In the genomic region with DNA sequence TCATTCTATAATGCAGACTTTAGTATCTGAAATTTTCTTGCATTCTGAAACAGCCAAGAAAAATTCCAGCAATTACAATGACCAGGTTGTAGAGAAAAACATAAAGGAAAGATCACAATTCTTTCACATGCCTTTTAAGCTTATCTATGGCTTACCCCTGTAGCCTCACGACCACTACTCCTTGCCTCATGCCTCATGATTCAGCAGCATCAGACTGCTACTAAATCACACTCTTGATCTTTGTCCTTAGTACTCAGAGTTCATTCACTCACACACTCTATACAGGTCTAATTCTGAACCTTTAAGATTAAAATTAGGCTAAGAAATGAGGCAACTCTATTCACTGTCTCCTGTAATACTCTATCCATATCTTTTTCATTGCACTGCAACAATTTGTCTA, we compare ENCODE assay signal across 19 cellular contexts.
DNase-seq lines count a peak whose midpoint lies in the region; ATAC-seq and TF ChIP-seq lines count a peak whose summit lies in the region.
"Had no signal": no experiment of that assay in that cellular context is flagged by ENCODE, and none has a peak within 500 bp of the region (broad histone marks: within the 10 kb centered on the region; RNA-seq: fewer than 3 reads in every experiment).

No MANE protein-coding gene starts in this region.

- H3K27me3 Mint-ChIP-seq in activated naive CD4-positive, alpha-beta T cell treated with anti-CD3 and anti-CD28 coated beads for 36 hours (ENCODE audit: low read depth) = no peaks in the 10 kb centered on the region
- no peaks in the 10 kb centered on the region for H3K27me3 Mint-ChIP-seq in T-helper 1 cell treated with Interleukin-12 subunit alpha and Interleukin-12 subunit beta and Interleukin-4 antibody, amounts not matched to agents 30 μg/mL and 1 μg/mL, for 36 hours (ENCODE audit: low read depth)
- H3K27me3 Mint-ChIP-seq: CD4-positive, alpha-beta T cell had no signal

- intact Hi-C loops in activated naive CD4-positive, alpha-beta T cell treated with anti-CD3 and anti-CD28 coated beads for 36 hours (cut with micrococcal nuclease) = loop anchor here (5.0 kb wide), 1 partner anchor 280 kb away; no protein-coding TSS in a partner anchor

- no peak for ATAC-seq in GM21390 (IDR thresholded peaks at IDR 0.05; ENCODE audit: unreplicated experiment)
- ATAC-seq: Right ventricle myocardium inferior had no signal

- no peak overlapping the region for H3K27ac Mint-ChIP-seq in activated naive CD4-positive, alpha-beta T cell treated with anti-CD3 and anti-CD28 coated beads for 36 hours
- H3K27ac Mint-ChIP-seq in T-helper 1 cell treated with Interleukin-12 subunit alpha and Interleukin-12 subunit beta and Interleukin-4 antibody, amounts not matched to agents 30 μg/mL and 1 μg/mL, for 36 hours = peak overlapping the region; percentile 88
- H3K27ac Mint-ChIP-seq: CD4-positive, alpha-beta T cell; IgD-negative memory B cell had no signal

- H3K4me3 ChIP-seq in epithelial cell of esophagus (ENCODE audit: low read length) = no peak overlapping the region
- H3K4me3 ChIP-seq: SJSA1 had no signal

- peaks cover 35% of the 10 kb centered on the region for H3K4me1 Mint-ChIP-seq in activated naive CD4-positive, alpha-beta T cell treated with anti-CD3 and anti-CD28 coated beads for 36 hours (ENCODE audit: low read depth)
- H3K4me1 Mint-ChIP-seq in T-helper 1 cell treated with Interleukin-12 subunit alpha and Interleukin-12 subunit beta and Interleukin-4 antibody, amounts not matched to agents 30 μg/mL and 1 μg/mL, for 36 hours (ENCODE audit: low read depth) = peaks cover 48% of the 10 kb centered on the region
- H3K4me1 Mint-ChIP-seq: IgD-negative memory B cell had no signal

- DNase-seq in activated naive CD4-positive, alpha-beta T cell treated with anti-CD3 and anti-CD28 coated beads for 36 hours = peak; percentile 10
- no peak for DNase-seq in activated naive CD4-positive, alpha-beta T cell (lab: John Stamatoyannopoulos, UW)
- peak; percentile 39 for DNase-seq in epithelial cell of esophagus (ENCODE audit: low read depth)
- DNase-seq in NCI-H748 (lab: John Stamatoyannopoulos, UW; ENCODE audit: unreplicated experiment) = no peak
- DNase-seq in kidney tubule cell (ENCODE audit: low spot score) = no peak
- DNase-seq: CD4-positive, alpha-beta T cell; COR-L47; DMS79; MV-4-11; NCI-H1694; NCI-H2081 treated with DMSO at 0.1 percent for 48 hours; NCI-H2171 treated with DMSO at 0.1 percent for 48 hours; NCI-H446; NCI-H526 had no signal

- no peaks in the 10 kb centered on the region for H3K9me3 Mint-ChIP-seq in activated naive CD4-positive, alpha-beta T cell treated with anti-CD3 and anti-CD28 coated beads for 36 hours
- H3K9me3 Mint-ChIP-seq in T-helper 1 cell treated with Interleukin-12 subunit alpha and Interleukin-12 subunit beta and Interleukin-4 antibody, amounts not matched to agents 30 μg/mL and 1 μg/mL, for 36 hours = no peaks in the 10 kb centered on the region
- H3K9me3 Mint-ChIP-seq: CD4-positive, alpha-beta T cell; IgD-negative memory B cell had no signal

- TF ChIP-seq CTCF in epithelial cell of esophagus (IDR thresholded peaks at IDR 0.05; ENCODE audit: insufficient read depth, low read depth, low read length, missing control alignments) = no peak

- H3K4me3 Mint-ChIP-seq in activated naive CD4-positive, alpha-beta T cell treated with anti-CD3 and anti-CD28 coated beads for 36 hours = no peak overlapping the region
- no peak overlapping the region for H3K4me3 Mint-ChIP-seq in T-helper 1 cell treated with Interleukin-12 subunit alpha and Interleukin-12 subunit beta and Interleukin-4 antibody, amounts not matched to agents 30 μg/mL and 1 μg/mL, for 36 hours
- H3K4me3 Mint-ChIP-seq: CD4-positive, alpha-beta T cell; IgD-negative memory B cell had no signal

- no peaks in the 10 kb centered on the region for H3K36me3 Mint-ChIP-seq in activated naive CD4-positive, alpha-beta T cell treated with anti-CD3 and anti-CD28 coated beads for 36 hours (ENCODE audit: low read depth)
- H3K36me3 Mint-ChIP-seq in T-helper 1 cell treated with Interleukin-12 subunit alpha and Interleukin-12 subunit beta and Interleukin-4 antibody, amounts not matched to agents 30 μg/mL and 1 μg/mL, for 36 hours (ENCODE audit: low read depth) = peaks cover 7% of the 10 kb centered on the region

- CTCF ChIA-PET in activated naive CD4-positive, alpha-beta T cell treated with anti-CD3 and anti-CD28 coated beads for 36 hours (lab: Charles Lee) = no interaction called here

Comparison
In these comparisons a context has a peak if more than half of its experiments do, and no peak if none do; other contexts are left out.
1. DNase-seq: peak in activated naive CD4-positive, alpha-beta T cell treated with anti-CD3 and anti-CD28 coated beads for 36 hours (single experiment) and epithelial cell of esophagus (single experiment); none in activated naive CD4-positive, alpha-beta T cell (0 of 4), NCI-H748 (single experiment) and kidney tubule cell (single experiment).